In the genomic region with DNA sequence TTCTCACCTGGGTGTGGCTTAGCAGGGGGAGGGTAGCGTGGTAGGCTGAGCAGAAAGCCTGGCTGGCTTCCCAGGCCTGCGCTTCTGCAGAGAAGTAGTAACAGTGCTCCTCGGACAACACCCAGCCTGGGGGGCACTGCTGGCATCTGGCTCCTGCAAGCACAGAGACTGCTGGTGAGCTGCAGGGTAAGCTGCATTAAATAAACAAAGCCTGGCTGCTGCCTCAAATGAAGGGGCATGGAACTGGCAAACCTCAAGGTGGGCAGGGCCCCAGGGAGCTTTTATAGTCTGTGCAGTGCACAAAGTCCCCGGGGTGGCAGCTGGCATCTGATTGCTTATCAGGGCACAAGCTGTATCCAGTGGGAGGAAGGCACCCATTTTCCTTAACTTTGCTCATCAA, we compare ENCODE assay signal across 11 cellular contexts. TPM values are rescaled to one million over a fixed set of nuclear protein-coding genes. Genes with fewer than 3 reads are reported as not detected.
"Had no signal": no experiment of that assay in that cellular context is flagged by ENCODE, and none has a peak within 500 bp of the region (broad histone marks: within the 10 kb centered on the region; RNA-seq: fewer than 3 reads in every experiment).

No MANE protein-coding gene starts in this region.

- ATAC-seq: activated CD4-positive, alpha-beta T cell treated with anti-CD3 and anti-CD28 coated beads for 36 hours; natural killer cell treated with Interleukin-12 subunit alpha and Interleukin-12 subunit beta and Interleukin-15 and Interleukin-18, amount 100 ng/mL, for 72 hours; stimulated activated naive B cell treated with anti-CD40 and anti-IgM and Interleukin-4, amounts not matched to agents 10 μg/mL and 1 μg/mL and 100 μg/mL, for 72 hours; WTC11 had no signal

- DNase-seq: activated CD4-positive, alpha-beta T cell treated with anti-CD3 and anti-CD28 coated beads for 36 hours; activated CD4-positive, alpha-beta T cell treated with anti-CD3 and anti-CD28 coated beads, Interleukin-2, amount 50 U/mL, for 48 hours; activated gamma-delta T cell treated with Interleukin-2 at 50 U/mL for 16 hours; dermis blood vessel endothelial cell; effector memory CD4-positive, alpha-beta T cell; mesendoderm; retina; stimulated activated naive B cell treated with anti-CD40 and anti-IgM and Interleukin-4, amounts not matched to agents 10 μg/mL and 1 μg/mL and 100 μg/mL, for 72 hours had no signal

RNA-seq across cellular contexts. Expression of a gene that starts 3.9 kb away (rescaled TPM):
- polyA plus RNA-seq: endothelial cell of umbilical vein had no signal

RNA-seq across cellular contexts. Expression of a gene that starts 43.9 kb away (rescaled TPM):
- polyA plus RNA-seq: endothelial cell of umbilical vein had no signal
